Comparison of ENCODE assay signal across 8 cellular contexts in the genomic region with DNA sequence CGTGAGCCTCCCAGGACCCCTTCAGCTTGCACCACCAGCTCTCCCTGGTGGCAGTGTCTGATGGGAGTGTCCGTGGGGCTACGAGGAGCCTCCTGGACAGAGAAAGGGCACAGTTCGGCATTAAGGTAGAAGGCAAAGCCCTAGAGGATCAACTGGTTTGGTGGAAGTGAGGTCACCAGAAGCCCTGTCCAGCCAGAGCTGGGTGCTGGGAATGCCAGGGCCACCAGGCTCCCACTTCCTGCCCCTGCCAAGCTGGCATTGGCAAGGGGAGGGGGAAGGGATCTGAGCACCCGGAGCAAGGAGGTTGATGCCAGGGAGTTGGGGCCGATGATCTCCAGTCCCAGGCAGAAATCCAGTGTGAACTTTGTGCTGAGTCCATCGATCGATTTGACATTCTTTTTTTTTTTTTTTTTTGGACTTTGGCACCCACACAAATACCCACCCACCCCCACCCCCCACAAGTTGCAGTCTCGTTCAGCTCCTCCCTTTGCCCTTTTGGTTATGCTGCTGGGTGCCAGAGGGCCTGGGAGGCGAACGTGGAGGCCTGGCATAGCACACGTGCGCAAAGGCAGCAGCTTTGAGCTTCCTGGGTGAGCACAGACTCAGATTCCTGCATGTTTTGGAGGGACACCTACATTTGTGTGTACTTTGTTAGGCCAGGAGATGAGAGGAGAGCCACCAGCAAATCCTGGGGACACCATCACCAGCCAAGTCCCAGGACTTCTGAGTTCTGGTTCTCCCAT. TPM values are rescaled to one million over a fixed set of nuclear protein-coding genes. Genes with fewer than 3 reads are reported as not detected.
A peak's percentile ranks its signal among the peaks of the same experiment; 100 is the strongest.
DNase-seq lines count a peak whose midpoint lies in the region; ATAC-seq and TF ChIP-seq lines count a peak whose summit lies in the region.

No MANE protein-coding gene starts in this region.

- in situ Hi-C loops in astrocyte of the cerebellum (cut with HindIII; ENCODE audit: low sequenced_read_pairs): no loop called here

- TF ChIP-seq CTCF in astrocyte of the cerebellum (IDR thresholded peaks at IDR 0.05; ENCODE audit: low read depth, low read length, missing control alignments) (no peak), right lobe of liver (IDR thresholded peaks at IDR 0.05) (no peak), GM10248 (IDR thresholded peaks at IDR 0.05; ENCODE audit: control extremely low read depth, extremely low read depth, low read depth, missing control alignments) (no peak)

- ATAC-seq in activated T-cell treated with anti-CD3 and anti-CD28 coated beads, Interleukin-2, amount 50 U/mL, for 4 hours: no peak
- ATAC-seq in right lobe of liver: peak; percentile 60 to 75 (median 68)

- H3K4me3 ChIP-seq in astrocyte of the cerebellum (ENCODE audit: low read depth, low read length) (peak overlapping the region; percentile 84), right lobe of liver (peak overlapping the region; percentile 98 to 100 (median 99)), thymus (ENCODE audit: low read length) (peak overlapping the region; percentile 94)

- TF ChIP-seq POLR2A in right lobe of liver (IDR thresholded peaks at IDR 0.05): peak; percentile 92

- H3K9me3 ChIP-seq in right lobe of liver (no peaks in the 10 kb centered on the region), thymus (ENCODE audit: control insufficient read depth) (no peaks in the 10 kb centered on the region)

- peaks cover 66% of the 10 kb centered on the region for H3K4me1 Mint-ChIP-seq in activated T-cell treated with anti-CD3 and anti-CD28 coated beads, Interleukin-2, amount 50 U/mL, for 4 hours (ENCODE audit: low read depth)

- no peaks in the 10 kb centered on the region for H3K9me3 Mint-ChIP-seq in activated T-cell treated with anti-CD3 and anti-CD28 coated beads, Interleukin-2, amount 50 U/mL, for 4 hours

- 15% methylated on average over 11 of the region's 13 CpGs for WGBS in right lobe of liver (ENCODE audit: insufficient coverage, low coverage, low lambda C conversion rate, missing lambda C conversion rate)
- WGBS in thymus: 14% methylated on average over 13 of the region's 13 CpGs

- H3K4me1 ChIP-seq in right lobe of liver: peaks cover 0 to 56% (median 25%) of the 10 kb centered on the region in 4 donors
- H3K4me1 ChIP-seq in thymus (ENCODE audit: control insufficient read depth, insufficient read depth, low read length): peaks cover 33% of the 10 kb centered on the region

- H3K27ac ChIP-seq in right lobe of liver (peak overlapping the region; percentile 72 to 87 (median 84)), thymus (ENCODE audit: low read depth) (peak overlapping the region; percentile 6)

- peak overlapping the region; percentile 97 for H3K4me3 Mint-ChIP-seq in activated T-cell treated with anti-CD3 and anti-CD28 coated beads, Interleukin-2, amount 50 U/mL, for 4 hours

- no peaks in the 10 kb centered on the region for H3K27me3 ChIP-seq in right lobe of liver
- H3K27me3 ChIP-seq in thymus (ENCODE audit: control insufficient read depth, insufficient read depth): no peaks in the 10 kb centered on the region

- intact Hi-C loops in right lobe of liver (cut with DNase I): no loop called here

- H3K36me3 ChIP-seq in right lobe of liver (no peaks in the 10 kb centered on the region), thymus (ENCODE audit: control insufficient read depth, insufficient read depth) (peaks cover 6% of the 10 kb centered on the region)

- CTCF ChIA-PET in GM10248 (lab: Yijun Ruan, JAX): interaction anchor here (0.9 to 6.4 kb wide), 8 partner anchors 9 to 115 kb away, joined by 3 to 44 read pairs (median 6); a partner anchor contains a TSS

- peaks cover 7% of the 10 kb centered on the region for H3K36me3 Mint-ChIP-seq in activated T-cell treated with anti-CD3 and anti-CD28 coated beads, Interleukin-2, amount 50 U/mL, for 4 hours (ENCODE audit: insufficient read depth)

- no peak for DNase-seq in activated T-cell treated with anti-CD3 and anti-CD28 coated beads, Interleukin-2, amount 50 U/mL, for 4 hours
- DNase-seq in activated T-cell treated with anti-CD3 and anti-CD28 coated beads, Interleukin-2, amount 50 U/mL, for 1 hour: no peak
- DNase-seq in astrocyte of the cerebellum (ENCODE audit: low read depth) (no peak), right lobe of liver (peak; percentile 90 to 96 (median 95)), NCI-H526 treated with DMSO at 0.1 percent for 48 hours (lab: John Stamatoyannopoulos, UW) (no peak), GM10248 (ENCODE audit: extremely low spot score) (no peak), DMS153 treated with DMSO at 0.1 percent for 48 hours (lab: John Stamatoyannopoulos, UW; ENCODE audit: unreplicated experiment) (no peak)

- H3K27me3 Mint-ChIP-seq in activated T-cell treated with anti-CD3 and anti-CD28 coated beads, Interleukin-2, amount 50 U/mL, for 4 hours (ENCODE audit: low read depth): no peaks in the 10 kb centered on the region

- POLR2A ChIA-PET in GM10248 (lab: Yijun Ruan, JAX): interaction anchor here (1.1 to 1.2 kb wide), 2 partner anchors 12 to 20 kb away, joined by 3 read pairs; no protein-coding TSS in a partner anchor

RNA-seq across cellular contexts. Expression of a gene that starts 2.1 kb away (rescaled TPM):
- 100 to 1,000 TPM; 124 to 138 (median 137) TPM for total RNA-seq in activated T-cell treated with anti-CD3 and anti-CD28 coated beads, Interleukin-2, amount 50 U/mL, for 4 hours
- total RNA-seq in right lobe of liver: 100 to 1,000 TPM; 105 to 218 (median 161) TPM
- 56.6 TPM for polyA plus RNA-seq in thymus

RNA-seq across cellular contexts. Expression of a gene that starts 13.4 kb away (rescaled TPM):
- under 1 TPM; 0.29 to 0.98 (median 0.33) TPM for total RNA-seq in activated T-cell treated with anti-CD3 and anti-CD28 coated beads, Interleukin-2, amount 50 U/mL, for 4 hours
- total RNA-seq in right lobe of liver: 10 to 100 TPM in 3 of 6 experiments, 1 to 10 TPM in 3; 5.0 to 14.4 (median 9.0) TPM
- 29.3 TPM for polyA plus RNA-seq in thymus

RNA-seq across cellular contexts. Expression of a gene that starts 25.6 kb away (rescaled TPM):
- 10 to 100 TPM; 63.1 to 68.7 (median 65.9) TPM for total RNA-seq in activated T-cell treated with anti-CD3 and anti-CD28 coated beads, Interleukin-2, amount 50 U/mL, for 4 hours
- total RNA-seq in right lobe of liver: 10 to 100 TPM in 5 of 6 experiments, 1 to 10 TPM in 1; 10.0 to 23.0 (median 16.3) TPM
- polyA plus RNA-seq in thymus: 31.1 TPM

RNA-seq across cellular contexts. Expression of a gene that starts 37.8 kb away (rescaled TPM):
- total RNA-seq in activated T-cell treated with anti-CD3 and anti-CD28 coated beads, Interleukin-2, amount 50 U/mL, for 4 hours: not detected
- 1 to 10 TPM in 2 of 6 experiments, under 1 TPM in 3, not detected in 1; 0.44 to 2.6 (median 0.74) TPM for total RNA-seq in right lobe of liver
- polyA plus RNA-seq in thymus: 6.0 TPM

Comparison
In these comparisons a context has a peak if more than half of its experiments do, and no peak if none do; other contexts are left out.
1. ATAC-seq: peak in right lobe of liver (4 of 4); none in activated T-cell treated with anti-CD3 and anti-CD28 coated beads, Interleukin-2, amount 50 U/mL, for 4 hours (0 of 2).
2. DNase-seq: peak in right lobe of liver (3 of 3); none in activated T-cell treated with anti-CD3 and anti-CD28 coated beads, Interleukin-2, amount 50 U/mL, for 4 hours (single experiment), activated T-cell treated with anti-CD3 and anti-CD28 coated beads, Interleukin-2, amount 50 U/mL, for 1 hour (single experiment), astrocyte of the cerebellum (single experiment), NCI-H526 treated with DMSO at 0.1 percent for 48 hours (single experiment), GM10248 (single experiment) and DMS153 treated with DMSO at 0.1 percent for 48 hours (single experiment).
3. Peak in every context shown above with its lines, with median percentiles within 50 percentile points of each other: H3K4me3 ChIP-seq.